Comparison of ENCODE assay signal across 33 cellular contexts in genomic region chr17:5699789-5700188, GRCh38.
"Had no signal": no experiment of that assay in that cellular context is flagged by ENCODE, and none has a peak within 500 bp of the region (broad histone marks: within the 10 kb centered on the region; RNA-seq: fewer than 3 reads in every experiment).

No MANE protein-coding gene starts in this region.

- FAIRE-seq: astrocyte, islet of Langerhans, pancreas, small intestine, TTC549 had no signal

- H3K36me3 Mint-ChIP-seq: activated CD4-positive, alpha-beta memory T cell treated with anti-CD3 and anti-CD28 coated beads for 36 hours; stimulated activated effector memory CD8-positive, alpha-beta T cell treated with anti-CD3 and anti-CD28 coated beads, Interleukin-12 subunit alpha, Interleukin-12 subunit beta, amount 100 ng/mL, for 72 hours had no signal

- H3K4me3 ChIP-seq: coronary artery, dorsolateral prefrontal cortex, pancreas, prostate gland, sigmoid colon, upper lobe of left lung, vagina had no signal

- H3K27ac Mint-ChIP-seq: activated CD4-positive, alpha-beta memory T cell treated with anti-CD3 and anti-CD28 coated beads for 36 hours; activated CD4-positive, alpha-beta T cell treated with anti-CD3 and anti-CD28 coated beads, Interleukin-2, amount 10 ng/mL, durations not matched to agents 24 days and 14 days; nephron; stimulated activated effector memory CD8-positive, alpha-beta T cell treated with anti-CD3 and anti-CD28 coated beads, Interleukin-12 subunit alpha, Interleukin-12 subunit beta, amount 100 ng/mL, for 72 hours; stimulated activated naive CD8-positive, alpha-beta T cell treated with anti-CD3 and anti-CD28 coated beads, Interleukin-15, amount 100 ng/mL, for 72 hours; T-helper 1 cell treated with Interleukin-12 subunit alpha and Interleukin-12 subunit beta and Interleukin-4 antibody, amounts not matched to agents 30 μg/mL and 1 μg/mL, for 36 hours had no signal

- H3K36me3 ChIP-seq: brain microvascular endothelial cell, pancreas, prostate gland, sigmoid colon, upper lobe of left lung, vagina, WERI-Rb-1 had no signal

- H3K4me1 ChIP-seq: pancreas, prostate gland, upper lobe of left lung, vagina had no signal

- H3K4me1 Mint-ChIP-seq: activated CD4-positive, alpha-beta T cell treated with anti-CD3 and anti-CD28 coated beads, Interleukin-2, amount 10 ng/mL, durations not matched to agents 24 days and 14 days; stimulated activated effector memory CD8-positive, alpha-beta T cell treated with anti-CD3 and anti-CD28 coated beads, Interleukin-12 subunit alpha, Interleukin-12 subunit beta, amount 100 ng/mL, for 72 hours; stimulated activated naive CD8-positive, alpha-beta T cell treated with anti-CD3 and anti-CD28 coated beads, Interleukin-15, amount 100 ng/mL, for 72 hours had no signal

- H3K27me3 ChIP-seq: brain microvascular endothelial cell, pancreas, upper lobe of left lung, vagina had no signal

- H3K9me3 Mint-ChIP-seq: activated CD4-positive, alpha-beta T cell treated with anti-CD3 and anti-CD28 coated beads, Interleukin-2, amount 10 ng/mL, durations not matched to agents 24 days and 14 days; stimulated activated effector memory CD8-positive, alpha-beta T cell treated with anti-CD3 and anti-CD28 coated beads, Interleukin-12 subunit alpha, Interleukin-12 subunit beta, amount 100 ng/mL, for 72 hours; stimulated activated naive CD8-positive, alpha-beta T cell treated with anti-CD3 and anti-CD28 coated beads, Interleukin-15, amount 100 ng/mL, for 72 hours; T-helper 1 cell treated with Interleukin-12 subunit alpha and Interleukin-12 subunit beta and Interleukin-4 antibody, amounts not matched to agents 30 μg/mL and 1 μg/mL, for 36 hours had no signal

- H3K27ac ChIP-seq: brain microvascular endothelial cell, coronary artery, dorsolateral prefrontal cortex, pancreas, prostate gland, sigmoid colon, upper lobe of left lung, vagina, WERI-Rb-1 had no signal

- H3K4me3 Mint-ChIP-seq: activated CD4-positive, alpha-beta memory T cell treated with anti-CD3 and anti-CD28 coated beads for 36 hours; activated CD4-positive, alpha-beta T cell treated with anti-CD3 and anti-CD28 coated beads, Interleukin-2, amount 10 ng/mL, durations not matched to agents 24 days and 14 days; nephron; stimulated activated effector memory CD8-positive, alpha-beta T cell treated with anti-CD3 and anti-CD28 coated beads, Interleukin-12 subunit alpha, Interleukin-12 subunit beta, amount 100 ng/mL, for 72 hours; stimulated activated naive CD8-positive, alpha-beta T cell treated with anti-CD3 and anti-CD28 coated beads, Interleukin-15, amount 100 ng/mL, for 72 hours; T-helper 1 cell treated with Interleukin-12 subunit alpha and Interleukin-12 subunit beta and Interleukin-4 antibody, amounts not matched to agents 30 μg/mL and 1 μg/mL, for 36 hours had no signal

- DNase-seq: activated CD4-positive, alpha-beta memory T cell treated with anti-CD3 and anti-CD28 coated beads for 36 hours; activated CD4-positive, alpha-beta T cell treated with anti-CD3 and anti-CD28 coated beads, Interleukin-2, amount 10 ng/mL, durations not matched to agents 24 days and 14 days; activated CD4-positive, CD25-positive, alpha-beta regulatory T cell treated with anti-CD3 and anti-CD28 coated beads, Interleukin-2, amount 50 U/mL, for 72 hours; activated CD8-positive, alpha-beta memory T cell treated with anti-CD3 and anti-CD28 coated beads, Interleukin-2, amount 50 U/mL, for 4 hours; activated gamma-delta T cell; activated naive CD4-positive, alpha-beta T cell treated with anti-CD3 and anti-CD28 coated beads, Interleukin-2, amount 50 U/mL, for 16 hours; activated T-cell treated with anti-CD3 and anti-CD28 coated beads, Interleukin-2, amount 50 U/mL, for 1 hour; amniotic stem cell; brain microvascular endothelial cell; dorsolateral prefrontal cortex; foreskin fibroblast; head of caudate nucleus; hippocampal formation; left cardiac atrium; left ventricle myocardium superior; pancreas; sigmoid colon; small intestine; stimulated activated CD4-positive, alpha-beta T cell treated with anti-CD3 and anti-CD28 coated beads, Interleukin-4, amount 100 ng/mL, for 24 hours; stimulated activated naive CD8-positive, alpha-beta T cell treated with anti-CD3 and anti-CD28 coated beads, Interleukin-15, amount 100 ng/mL, for 72 hours; substantia nigra; T-helper 9 cell; upper lobe of left lung; WERI-Rb-1 had no signal

- H3K9me3 ChIP-seq: pancreas, prostate gland, vagina had no signal
